Comparison of ENCODE assay signal across 20 cellular contexts in the genomic region with DNA sequence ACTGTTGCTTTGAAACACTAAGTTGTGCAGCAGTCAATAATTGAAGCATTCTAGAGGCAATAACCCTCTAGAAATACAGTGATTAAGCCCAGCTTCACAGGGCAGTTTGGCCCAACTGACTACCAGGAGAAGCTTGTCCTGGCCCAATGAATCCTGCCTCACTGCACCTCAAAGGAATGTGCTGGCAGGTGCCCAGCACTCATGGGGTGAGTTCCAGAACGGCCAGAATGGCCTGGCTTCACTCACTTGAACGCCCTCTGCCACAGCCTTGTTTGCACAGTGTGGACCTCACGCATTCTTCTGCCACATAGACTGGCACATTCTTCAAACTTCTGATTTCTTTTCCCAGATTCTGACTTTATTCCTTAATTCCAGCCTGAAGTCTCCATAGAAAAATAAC. TPM values are rescaled to one million over a fixed set of nuclear protein-coding genes. Genes with fewer than 3 reads are reported as not detected.
A peak's percentile ranks its signal among the peaks of the same experiment; 100 is the strongest.
DNase-seq lines count a peak whose midpoint lies in the region; FAIRE-seq and TF ChIP-seq lines count a peak whose summit lies in the region.
"Had no signal": no experiment of that assay in that cellular context is flagged by ENCODE, and none has a peak within 500 bp of the region (broad histone marks: within the 10 kb centered on the region; RNA-seq: fewer than 3 reads in every experiment).

No MANE protein-coding gene starts in this region.

- no peak overlapping the region for H3K9ac ChIP-seq in GM23248
- H3K9ac ChIP-seq in kidney (ENCODE audit: low read length in 2 of 2) = no peak overlapping the region

- no peak for FAIRE-seq in kidney (lab: Jason Lieb, UNC)
- FAIRE-seq: endometrium, small intestine had no signal

- no peaks in the 10 kb centered on the region for H3K9me3 ChIP-seq in GM23248 (ENCODE audit: low read depth)
- peaks cover 0 to 3% of the 10 kb centered on the region in 2 donors for H3K9me3 ChIP-seq in kidney (ENCODE audit: control insufficient read depth in 1 of 2, low read length in 2 of 2)
- peaks cover 0 to 7% (median 0%) of the 10 kb centered on the region in 4 donors for H3K9me3 ChIP-seq in sigmoid colon
- H3K9me3 ChIP-seq: neutrophil had no signal

- no peaks in the 10 kb centered on the region for H3K4me1 Mint-ChIP-seq in osteocyte (ENCODE audit: unreplicated experiment)
- H3K4me1 Mint-ChIP-seq: activated naive CD4-positive, alpha-beta T cell treated with anti-CD3 and anti-CD28 coated beads, Interleukin-2, amount 10 ng/mL, durations not matched to agents 7 days and 5 days had no signal

- no peak for TF ChIP-seq CTCF in kidney (IDR thresholded peaks at IDR 0.05; ENCODE audit: borderline replicate concordance, extremely low read depth, insufficient read depth)
- TF ChIP-seq CTCF in sigmoid colon (IDR thresholded peaks at IDR 0.05) = no peak
- TF ChIP-seq CTCF in osteocyte (IDR thresholded peaks at IDR 0.05) = no peak

- in situ Hi-C loops in GM23248 (cut with MboI) = no loop called here
- in situ Hi-C loops in T47D (cut with HindIII; ENCODE audit: low pct_unique_long_range_greater_than_20kb, low sequenced_read_pairs) = no loop called here

- peak; percentile 8 for DNase-seq in GM23248
- DNase-seq in T47D (ENCODE audit: low read depth in 1 of 2, low spot score in 1 of 2) = peak; percentile 30 to 82
- DNase-seq in kidney = peak; percentile 84
- peak; percentile 65 for DNase-seq in sigmoid colon
- no peak for DNase-seq in SW480 (ENCODE audit: low spot score)
- no peak for DNase-seq in iPS-NIHi7 (ENCODE audit: extremely low spot score)
- DNase-seq in osteocyte (ENCODE audit: extremely low spot score, unreplicated experiment) = no peak
- DNase-seq in DMS79 treated with DMSO at 0.1 percent for 48 hours (lab: John Stamatoyannopoulos, UW) = no peak
- DNase-seq: activated CD4-positive, alpha-beta T cell treated with anti-CD3 and anti-CD28 coated beads for 1 hour; activated naive CD4-positive, alpha-beta T cell treated with anti-CD3 and anti-CD28 coated beads, Interleukin-2, amount 10 ng/mL, durations not matched to agents 7 days and 5 days; foreskin melanocyte; SHP77; small intestine had no signal

- TF ChIP-seq POLR2A in sigmoid colon (IDR thresholded peaks at IDR 0.05) = no peak

- no peaks in the 10 kb centered on the region for H3K9me2 ChIP-seq in GM23248 (ENCODE audit: insufficient read depth)

- H3K27ac ChIP-seq in GM23248 (no peak overlapping the region), kidney (ENCODE audit: low read depth in 2 of 2, low read length in 2 of 2) (peak overlapping the region in 1 of 2 donors; percentile 16), sigmoid colon (peak overlapping the region in 3 of 4 donors; percentile 7 to 58 (median 56))
- H3K27ac ChIP-seq: cardiac muscle cell, HL-60, neutrophil, vagina had no signal

- no peaks in the 10 kb centered on the region for H4K20me1 ChIP-seq in GM23248 (ENCODE audit: insufficient read depth)

- H3K4me3 ChIP-seq in GM23248 = no peak overlapping the region
- H3K4me3 ChIP-seq in kidney (ENCODE audit: low read length in 2 of 2) = no peak overlapping the region
- H3K4me3 ChIP-seq in sigmoid colon = no peak overlapping the region
- H3K4me3 ChIP-seq: cardiac muscle cell, vagina had no signal

- no peak overlapping the region for H2AFZ ChIP-seq in GM23248

- 28 to 41% methylated on average over 3 of the region's 3 CpGs for WGBS in GM23248 (ENCODE audit: low coverage in 1 of 2, low lambda C conversion rate in 2 of 2, missing lambda C conversion rate in 2 of 2), 2 experiments
- WGBS in sigmoid colon, 2 donors = 56 to 73% methylated on average over 3 of the region's 3 CpGs

- H3K27ac Mint-ChIP-seq in osteocyte (ENCODE audit: unreplicated experiment) = no peak overlapping the region
- H3K27ac Mint-ChIP-seq: activated naive CD4-positive, alpha-beta T cell treated with anti-CD3 and anti-CD28 coated beads, Interleukin-2, amount 10 ng/mL, durations not matched to agents 7 days and 5 days had no signal

- intact Hi-C loops in kidney (cut with DNase I) = no loop called here
- intact Hi-C loops in sigmoid colon (cut with DNase I) = no loop called here

- H3K4me2 ChIP-seq in GM23248 (ENCODE audit: unreplicated experiment) = no peak overlapping the region

- no peak overlapping the region for H3K4me3 Mint-ChIP-seq in osteocyte (ENCODE audit: unreplicated experiment)
- H3K4me3 Mint-ChIP-seq: activated naive CD4-positive, alpha-beta T cell treated with anti-CD3 and anti-CD28 coated beads, Interleukin-2, amount 10 ng/mL, durations not matched to agents 7 days and 5 days had no signal

- H3K36me3 Mint-ChIP-seq in osteocyte (ENCODE audit: unreplicated experiment) = no peaks in the 10 kb centered on the region
- H3K36me3 Mint-ChIP-seq: activated naive CD4-positive, alpha-beta T cell treated with anti-CD3 and anti-CD28 coated beads, Interleukin-2, amount 10 ng/mL, durations not matched to agents 7 days and 5 days had no signal

- H3K27me3 ChIP-seq in GM23248 (replicated peaks; ENCODE audit: insufficient read depth) (no peaks in the 10 kb centered on the region), sigmoid colon (no peaks in the 10 kb centered on the region)
- H3K27me3 ChIP-seq: cardiac muscle cell, vagina had no signal

- H3K79me2 ChIP-seq in GM23248 (ENCODE audit: insufficient read depth) = no peaks in the 10 kb centered on the region

- no peaks in the 10 kb centered on the region for H3K4me1 ChIP-seq in GM23248 (ENCODE audit: insufficient read depth)
- peaks cover 7 to 17% of the 10 kb centered on the region in 2 donors for H3K4me1 ChIP-seq in kidney (ENCODE audit: control insufficient read depth in 1 of 2, insufficient read depth in 1 of 2, low read depth in 1 of 2, low read length in 2 of 2)
- peaks cover 0 to 22% (median 19%) of the 10 kb centered on the region in 4 donors for H3K4me1 ChIP-seq in sigmoid colon
- H3K4me1 ChIP-seq: vagina had no signal

- H3K27me3 Mint-ChIP-seq in osteocyte (ENCODE audit: unreplicated experiment) = no peaks in the 10 kb centered on the region

- H3K36me3 ChIP-seq in GM23248 (ENCODE audit: low read depth) = no peaks in the 10 kb centered on the region
- H3K36me3 ChIP-seq in kidney (ENCODE audit: control insufficient read depth in 1 of 2, insufficient read depth in 2 of 2, low read length in 2 of 2) = no peaks in the 10 kb centered on the region
- H3K36me3 ChIP-seq in sigmoid colon = no peaks in the 10 kb centered on the region
- H3K36me3 ChIP-seq: cardiac muscle cell, neutrophil, vagina had no signal

- no peaks in the 10 kb centered on the region for H3F3A ChIP-seq in GM23248 (ENCODE audit: insufficient read depth)

- no peak for TF ChIP-seq EP300 in sigmoid colon (IDR thresholded peaks at IDR 0.05)

- H3K9me3 Mint-ChIP-seq in osteocyte (ENCODE audit: unreplicated experiment) = peaks cover 16% of the 10 kb centered on the region

RNA-seq across cellular contexts. Expression of a gene that starts 6.6 kb away (rescaled TPM):
- total RNA-seq in GM23248 (2014; rRNA removed; shearing (Covaris generic)) = not detected in 2 replicates
- polyA plus RNA-seq in GM23248 (2016; fragmentation: Nextera tagmentation; extraction: Ambion mirVana) (not detected in 2 replicates), kidney (ENCODE audit: insufficient read depth, low read depth, low replicate concordance) (1.2 TPM), sigmoid colon (not detected)
- total RNA-seq in kidney (0.13 TPM), sigmoid colon (not detected), osteocyte (not detected in 2 replicates)
- total RNA-seq: cardiac muscle cell; mononuclear cell; T-helper 2 cell treated with Interferon-gamma antibody and Interleukin-4, amounts not matched to agents 100 ng/mL and 5 ng/mL, for 36 hours; vagina had no signal
- polyA plus RNA-seq: small intestine had no signal

RNA-seq across cellular contexts. Expression of a gene that starts 29.8 kb away (rescaled TPM):
- not detected in 2 replicates for total RNA-seq in GM23248 (2014; rRNA removed; shearing (Covaris generic))
- 0.13 TPM in 1 of 2 replicates, not detected in the other for polyA plus RNA-seq in GM23248 (2016; fragmentation: Nextera tagmentation; extraction: Ambion mirVana)
- total RNA-seq in kidney = 13.1 TPM
- polyA plus RNA-seq in kidney (ENCODE audit: insufficient read depth, low read depth, low replicate concordance) = 23.3 TPM
- total RNA-seq in sigmoid colon = 100 to 1,000 TPM in 3 of 4 donors, 10 to 100 TPM in 1; 48.2 to 126 (median 108) TPM
- polyA plus RNA-seq in sigmoid colon = 10 to 100 TPM in 1 of 3 donors, 1 to 10 TPM in 1, under 1 TPM in 1; 0.60 to 13.3 (median 1.6) TPM
- 0.35 and 0.39 TPM in 2 replicates for total RNA-seq in osteocyte
- total RNA-seq: T-helper 2 cell treated with Interferon-gamma antibody and Interleukin-4, amounts not matched to agents 100 ng/mL and 5 ng/mL, for 36 hours had no signal

Comparison
In these comparisons a context has a peak if more than half of its experiments do, and no peak if none do; other contexts are left out.
1. DNase-seq: peak in GM23248 (single experiment), T47D (2 of 2), kidney (single experiment) and sigmoid colon (single experiment); none in SW480 (single experiment), iPS-NIHi7 (single experiment), osteocyte (single experiment) and DMS79 treated with DMSO at 0.1 percent for 48 hours (single experiment).
2. RNA of a gene that starts 29.8 kb away (total RNA-seq): 48.2 to 126 TPM in sigmoid colon and 13.1 TPM in kidney (single experiment); 0.35 to 0.39 TPM in osteocyte and not detected in GM23248; every median in the first group is over 10 times any median in the second.